11 cellular contexts compared by ENCODE assay signal in the genomic region with DNA sequence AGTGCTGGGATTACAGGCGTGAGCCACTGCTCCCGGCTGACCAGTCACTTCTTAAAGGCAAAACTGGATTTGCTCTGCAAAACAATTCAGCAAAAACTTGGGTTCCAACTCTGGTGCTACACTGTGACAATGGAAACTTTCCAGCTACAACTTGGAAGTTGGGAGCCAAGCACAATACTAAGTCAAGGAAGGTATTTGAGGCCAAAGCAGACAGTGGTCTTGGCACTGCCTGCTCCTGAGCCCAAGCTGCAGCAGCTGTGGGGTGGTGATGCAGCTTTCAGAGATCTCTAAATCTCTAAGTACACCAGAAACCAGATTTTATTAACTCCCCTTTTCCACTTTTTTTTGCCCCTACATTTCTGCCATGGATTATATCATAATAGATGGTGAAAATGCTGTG. TPM values are rescaled to one million over a fixed set of nuclear protein-coding genes. Genes with fewer than 3 reads are reported as not detected.
DNase-seq lines count a peak whose midpoint lies in the region; ATAC-seq and TF ChIP-seq lines count a peak whose summit lies in the region.
"Had no signal": no experiment of that assay in that cellular context is flagged by ENCODE, and none has a peak within 500 bp of the region (broad histone marks: within the 10 kb centered on the region; RNA-seq: fewer than 3 reads in every experiment).

No MANE protein-coding gene starts in this region.

- H3F3A ChIP-seq in PC-9 (ENCODE audit: insufficient read depth, low read depth): peaks cover 15% of the 10 kb centered on the region

- POLR2A ChIA-PET in PC-9 (lab: Charles Lee; ENCODE audit: unreplicated experiment): interaction anchor here (0.5 to 0.7 kb wide), 3 partner anchors 25 to 566 kb away, joined by 4 to 7 read pairs (median 4); no protein-coding TSS in a partner anchor

- intact Hi-C loops in PC-9 (cut with micrococcal nuclease; ENCODE audit: unreplicated experiment): loop anchor here (2.0 kb wide), 1 partner anchor 14 kb away; no protein-coding TSS in a partner anchor
- intact Hi-C loops in prostate gland (cut with DNase I): loop anchor here (5.0 to 10.0 kb wide), 2 partner anchors 468 to 565 kb away; no protein-coding TSS in a partner anchor

- no peak overlapping the region; the same call in 1 of the 2 replicates for H3K9ac ChIP-seq in DND-41 (ENCODE audit: low read depth, low read length)

- H3K36me3 ChIP-seq in DND-41 (ENCODE audit: insufficient read depth, low read length) (no peaks in the 10 kb centered on the region), PC-9 (ENCODE audit: low read depth) (no peaks in the 10 kb centered on the region), esophagus (ENCODE audit: control insufficient read depth in 2 of 2, insufficient read depth in 2 of 2, low read length in 1 of 2) (no peaks in the 10 kb centered on the region), prostate gland (no peaks in the 10 kb centered on the region)

- no peaks in the 10 kb centered on the region for H3K9me3 ChIP-seq in DND-41 (ENCODE audit: insufficient read depth, low read length, severe bottlenecking)
- no peaks in the 10 kb centered on the region for H3K9me3 ChIP-seq in PC-9 (ENCODE audit: insufficient read depth, low read depth)
- H3K9me3 ChIP-seq in esophagus (ENCODE audit: control insufficient read depth in 2 of 2, insufficient read depth in 1 of 2, low read depth in 1 of 2, low read length in 1 of 2): no peaks in the 10 kb centered on the region
- H3K9me3 ChIP-seq in prostate gland: no peaks in the 10 kb centered on the region
- H3K9me3 ChIP-seq: mucosa of descending colon had no signal

- peaks cover 22% of the 10 kb centered on the region for H3K4me1 ChIP-seq in DND-41 (ENCODE audit: insufficient read depth, low read length)
- H3K4me1 ChIP-seq in PC-9 (replicated peaks; ENCODE audit: insufficient read depth): peaks cover 42% of the 10 kb centered on the region
- H3K4me1 ChIP-seq in esophagus (ENCODE audit: control insufficient read depth in 2 of 2, insufficient read depth in 2 of 2, low read length in 1 of 2): no peaks in the 10 kb centered on the region
- H3K4me1 ChIP-seq in prostate gland (replicated peaks): no peaks in the 10 kb centered on the region

- no peak overlapping the region for H3K4me3 ChIP-seq in DND-41 (ENCODE audit: low read depth in 1 of 2, low read length in 2 of 2)
- no peak overlapping the region; the same call in 1 of the 2 replicates for H3K4me3 ChIP-seq in PC-9
- no peak overlapping the region for H3K4me3 ChIP-seq in esophagus (ENCODE audit: low read depth in 1 of 2, low read length in 2 of 2)
- H3K4me3 ChIP-seq in prostate gland: no peak overlapping the region
- H3K4me3 ChIP-seq: mucosa of descending colon had no signal

- no peak for ATAC-seq in DND-41 (ENCODE audit: insufficient read depth, low read depth)
- no peak for ATAC-seq in esophagus mucosa
- no peak for ATAC-seq in GM18861 (IDR thresholded peaks at IDR 0.05; ENCODE audit: unreplicated experiment)

- H3K27me3 ChIP-seq in DND-41 (ENCODE audit: insufficient read depth, low read length, poor library complexity) (peaks cover 24% of the 10 kb centered on the region), PC-9 (ENCODE audit: insufficient read depth, low read depth) (no peaks in the 10 kb centered on the region), esophagus (ENCODE audit: control insufficient read depth in 1 of 2, insufficient read depth in 2 of 2, low read length in 2 of 2) (no peaks in the 10 kb centered on the region), prostate gland (replicated peaks; ENCODE audit: insufficient read depth) (no peaks in the 10 kb centered on the region)

- CTCF ChIA-PET in PC-9 (lab: Charles Lee): no interaction called here

- H3K79me2 ChIP-seq in DND-41 (ENCODE audit: insufficient read depth, low read length): no peaks in the 10 kb centered on the region
- H3K79me2 ChIP-seq in PC-9 (ENCODE audit: low read depth): no peaks in the 10 kb centered on the region

- TF ChIP-seq CTCF in DND-41 (IDR thresholded peaks at IDR 0.05; ENCODE audit: borderline replicate concordance, extremely low read depth, low read length, poor library complexity, severe bottlenecking) (no peak), PC-9 (conservative IDR thresholded peaks at IDR 0.05) (no peak), prostate gland (IDR thresholded peaks at IDR 0.05) (no peak)

- peak overlapping the region; percentile 59 for H3K4me2 ChIP-seq in DND-41 (ENCODE audit: insufficient read depth, low read length)
- H3K4me2 ChIP-seq in PC-9: peak overlapping the region; percentile 67

- no peaks in the 10 kb centered on the region for H4K20me1 ChIP-seq in DND-41 (ENCODE audit: insufficient read depth, low read length)
- H4K20me1 ChIP-seq in PC-9 (ENCODE audit: insufficient read depth): no peaks in the 10 kb centered on the region

- DNase-seq in DND-41: no peak
- no peak for DNase-seq in PC-9
- DNase-seq in prostate gland (ENCODE audit: low spot score): no peak
- DNase-seq in cerebellar cortex (ENCODE audit: low spot score): no peak
- no peak for DNase-seq in stimulated activated CD4-positive, alpha-beta T cell treated with anti-CD3 and anti-CD28 coated beads, Interleukin-4, amount 100 ng/mL, for 24 hours
- DNase-seq: activated CD4-positive, CD25-positive, alpha-beta regulatory T cell; stimulated activated CD4-positive, alpha-beta T cell treated with anti-CD3 and anti-CD28 coated beads, Interleukin-4, amount 100 ng/mL, for 1 hour had no signal

- H2AFZ ChIP-seq in DND-41 (ENCODE audit: low read depth, low read length) (peak overlapping the region; percentile 32), PC-9 (peak overlapping the region; percentile 63; the same call in 1 of the 2 replicates)

- no peaks in the 10 kb centered on the region for H3K9me2 ChIP-seq in PC-9 (ENCODE audit: insufficient read depth)

- no peak for TF ChIP-seq POLR2A in prostate gland (IDR thresholded peaks at IDR 0.05)

- 77 to 79% methylated on average over 2 of the region's 2 CpGs for WGBS in esophagus, 2 donors
- WGBS in prostate gland: 95% methylated on average over 2 of the region's 2 CpGs

- BruUV-seq in PC-9 (replicated peaks; lab: Mats Ljungman, UMichigan): TSS peak; percentile 95

- H3K27ac ChIP-seq in DND-41 (ENCODE audit: low read length) (no peak overlapping the region; the same call in 1 of the 2 replicates), PC-9 (peak overlapping the region; percentile 88), esophagus (ENCODE audit: low read depth in 2 of 2, low read length in 1 of 2) (peak overlapping the region; percentile 44 to 59), prostate gland (peak overlapping the region; percentile 15 to 37)

RNA-seq across cellular contexts. Expression of gene ADM, which starts 17.5 kb away (rescaled TPM):
- 21.9 and 22.5 TPM in 2 replicates for total RNA-seq in PC-9 (2021)
- 10 to 100 TPM; 33.9 to 52.1 TPM for polyA plus RNA-seq in esophagus
- 10 to 100 TPM; 20.4 to 33.7 TPM for total RNA-seq in prostate gland
- total RNA-seq in esophagus mucosa: 15.5 TPM

RNA-seq across cellular contexts. Expression of gene SBF2, which starts 28.4 kb away (rescaled TPM):
- total RNA-seq in PC-9 (2021) (16.4 and 18.6 TPM in 2 replicates), prostate gland (10 to 100 TPM; 35.9 to 56.7 TPM), esophagus mucosa (27.7 TPM)
- 10 to 100 TPM in 1 of 2 donors, 1 to 10 TPM in 1; 8.5 to 12.1 TPM for polyA plus RNA-seq in esophagus
